1 cellular context compared by ENCODE assay signal in the genomic region with DNA sequence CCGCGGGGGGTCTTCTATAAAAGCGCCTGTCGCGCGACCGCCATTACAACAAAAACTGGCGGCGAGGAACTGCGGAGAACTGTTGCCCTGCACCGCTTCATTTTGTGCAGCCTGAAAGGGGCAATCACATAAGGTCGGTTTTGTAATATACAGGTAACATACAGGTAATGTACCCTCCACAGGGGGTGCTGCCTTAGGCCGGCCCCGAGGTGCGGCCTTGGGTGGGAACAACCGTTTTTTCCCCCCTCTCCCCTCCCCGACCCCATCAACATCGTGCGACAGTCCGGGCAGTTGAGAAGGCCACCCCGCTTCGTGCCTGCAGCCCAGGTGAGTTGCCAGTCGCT.
TF ChIP-seq lines count a peak whose summit lies in the region.

Gene BRDT, plus strand, starts transcription at position 46 of the 344 bp plus-strand sequence. CDS start 13,354 bp downstream, outside the sequence.

TF ChIP-seq in WTC11, 78 proteins besides CTCF, POLR2A, EP300 and RAD21:
- TF ChIP-seq ZNF532 (CRISPR knock-in tag; IDR thresholded peaks at IDR 0.05; ENCODE audit: borderline replicate concordance) (no peak), ESRRA (CRISPR knock-in tag; IDR thresholded peaks at IDR 0.05; ENCODE audit: borderline replicate concordance) (no peak), IRF2 (CRISPR knock-in tag; IDR thresholded peaks at IDR 0.05; ENCODE audit: borderline replicate concordance, low read depth) (no peak), ZNF138 (CRISPR knock-in tag; conservative IDR thresholded peaks at IDR 0.05) (no peak), CREB1 (CRISPR knock-in tag; IDR thresholded peaks at IDR 0.05) (no peak), ZMAT4 (CRISPR knock-in tag; IDR thresholded peaks at IDR 0.05) (no peak), NFYB (CRISPR knock-in tag; conservative IDR thresholded peaks at IDR 0.05; ENCODE audit: low read depth) (no peak), ELF4 (CRISPR knock-in tag; IDR thresholded peaks at IDR 0.05; ENCODE audit: low read depth) (no peak), USF1 (CRISPR knock-in tag; IDR thresholded peaks at IDR 0.05) (no peak)
- TF ChIP-seq, protein P1, sequence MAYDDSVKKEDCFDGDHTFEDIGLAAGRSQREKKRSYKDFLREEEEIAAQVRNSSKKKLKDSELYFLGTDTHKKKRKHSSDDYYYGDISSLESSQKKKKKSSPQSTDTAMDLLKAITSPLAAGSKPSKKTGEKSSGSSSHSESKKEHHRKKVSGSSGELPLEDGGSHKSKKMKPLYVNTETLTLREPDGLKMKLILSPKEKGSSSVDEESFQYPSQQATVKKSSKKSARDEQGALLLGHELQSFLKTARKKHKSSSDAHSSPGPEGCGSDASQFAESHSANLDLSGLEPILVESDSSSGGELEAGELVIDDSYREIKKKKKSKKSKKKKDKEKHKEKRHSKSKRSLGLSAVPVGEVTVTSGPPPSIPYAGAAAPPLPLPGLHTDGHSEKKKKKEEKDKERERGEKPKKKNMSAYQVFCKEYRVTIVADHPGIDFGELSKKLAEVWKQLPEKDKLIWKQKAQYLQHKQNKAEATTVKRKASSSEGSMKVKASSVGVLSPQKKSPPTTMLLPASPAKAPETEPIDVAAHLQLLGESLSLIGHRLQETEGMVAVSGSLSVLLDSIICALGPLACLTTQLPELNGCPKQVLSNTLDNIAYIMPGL (CRISPR knock-in tag; IDR thresholded peaks at IDR 0.05), result no peak
